Comparison of ENCODE assay signal across 8 cellular contexts in genomic region chr16:68287276-68288251, GRCh38. TPM values are rescaled to one million over a fixed set of nuclear protein-coding genes. Genes with fewer than 3 reads are reported as not detected.
DNase-seq lines count a peak whose midpoint lies in the region; ATAC-seq and TF ChIP-seq lines count a peak whose summit lies in the region.

No MANE protein-coding gene starts in this region.

- H3K9me3 ChIP-seq in MG63: no peaks in the 10 kb centered on the region
- no peaks in the 10 kb centered on the region for H3K9me3 ChIP-seq in lower lobe of right lung

- H3K36me3 ChIP-seq in MG63 (peaks cover 16% of the 10 kb centered on the region), lower lobe of right lung (peaks cover 51% of the 10 kb centered on the region)

- peak overlapping the region; percentile 60 for H3K27ac ChIP-seq in lower lobe of right lung

- H3K4me3 ChIP-seq in AG04449 (ENCODE audit: low read depth, low read length) (no peak overlapping the region), MG63 (no peak overlapping the region), astrocyte of the cerebellum (ENCODE audit: low read depth, low read length) (no peak overlapping the region), lower lobe of right lung (no peak overlapping the region)

- DNase-seq in AG04449 (ENCODE audit: low read depth, low spot score) (peak; percentile 40), MG63 (peak; percentile 89), astrocyte of the cerebellum (ENCODE audit: low read depth) (peak; percentile 35), lower lobe of right lung (no peak), Ammon's horn (ENCODE audit: low spot score) (no peak), NCI-H187 (lab: John Stamatoyannopoulos, UW) (no peak)

- in situ Hi-C loops in astrocyte of the cerebellum (cut with HindIII; ENCODE audit: low sequenced_read_pairs): no loop called here

- no peaks in the 10 kb centered on the region for H3K27me3 ChIP-seq in MG63
- no peaks in the 10 kb centered on the region for H3K27me3 ChIP-seq in lower lobe of right lung (ENCODE audit: low read depth)

- H3K4me1 ChIP-seq in lower lobe of right lung: peaks cover 73% of the 10 kb centered on the region

- ATAC-seq in lower lobe of right lung (peak; percentile 34 to 49), HG02970 (IDR thresholded peaks at IDR 0.05; ENCODE audit: low FRiP score, unreplicated experiment) (no peak), HG02763 (IDR thresholded peaks at IDR 0.05; ENCODE audit: unreplicated experiment) (no peak)

- TF ChIP-seq CTCF in AG04449 (IDR thresholded peaks at IDR 0.05; ENCODE audit: insufficient read depth, low read length, missing control alignments) (no peak), astrocyte of the cerebellum (IDR thresholded peaks at IDR 0.05; ENCODE audit: low read depth, low read length, missing control alignments) (no peak), lower lobe of right lung (IDR thresholded peaks at IDR 0.05) (no peak)

- CTCF ChIA-PET in AG04449 (lab: Yijun Ruan, JAX): interaction anchor here (1.0 to 5.0 kb wide), 8 partner anchors 11 to 44 kb away, joined by 3 to 44 read pairs (median 4); partner anchors contain the start of genes PRMT7, SLC7A6 and SLC7A6OS

- intact Hi-C loops in lower lobe of right lung (cut with DNase I): no loop called here

- POLR2A ChIA-PET in AG04449 (lab: Yijun Ruan, JAX): interaction anchor here (0.6 to 2.6 kb wide), 5 partner anchors 11 to 23 kb away, joined by 3 to 19 read pairs (median 4); partner anchors contain the start of genes PRMT7, SLC7A6 and SLC7A6OS

RNA-seq across cellular contexts. Expression of gene SLC7A6OS, which starts 23.2 kb away (rescaled TPM):
- 5.5 and 5.7 TPM in 2 replicates for total RNA-seq in MG63 (2014; rRNA removed; shearing (Covaris generic); ENCODE audit: low replicate concordance)
- 16.8 TPM for total RNA-seq in lower lobe of right lung

RNA-seq across cellular contexts. Expression of gene SLC7A6, which starts 23.2 kb away (rescaled TPM):
- 3.9 and 6.5 TPM in 2 replicates for total RNA-seq in MG63 (2014; rRNA removed; shearing (Covaris generic); ENCODE audit: low replicate concordance)
- total RNA-seq in lower lobe of right lung: 47.1 TPM

RNA-seq across cellular contexts. Expression of gene PRMT7, which starts 23.3 kb away (rescaled TPM):
- 42.5 and 81.1 TPM in 2 replicates for total RNA-seq in MG63 (2014; rRNA removed; shearing (Covaris generic); ENCODE audit: low replicate concordance)
- 36.1 TPM for total RNA-seq in lower lobe of right lung

RNA-seq across cellular contexts. Expression of gene PLA2G15, which starts 42.4 kb away (rescaled TPM):
- 10.4 and 13.7 TPM in 2 replicates for total RNA-seq in MG63 (2014; rRNA removed; shearing (Covaris generic); ENCODE audit: low replicate concordance)
- 45.1 TPM for total RNA-seq in lower lobe of right lung

RNA-seq across cellular contexts. Expression of gene ESRP2, which starts 51.6 kb away (rescaled TPM):
- total RNA-seq in MG63 (2014; rRNA removed; shearing (Covaris generic); ENCODE audit: low replicate concordance): 0.36 TPM in 1 of 2 replicates, not detected in the other
- total RNA-seq in lower lobe of right lung: 64.5 TPM

Comparison
In these comparisons a context has a peak if more than half of its experiments do, and no peak if none do; other contexts are left out.
1. DNase-seq: peak in AG04449 (single experiment), MG63 (single experiment) and astrocyte of the cerebellum (single experiment); none in lower lobe of right lung (single experiment), Ammon's horn (single experiment) and NCI-H187 (0 of 2).
2. ATAC-seq: peak in lower lobe of right lung (2 of 2); none in HG02970 (single experiment) and HG02763 (single experiment).